In the genomic region with DNA sequence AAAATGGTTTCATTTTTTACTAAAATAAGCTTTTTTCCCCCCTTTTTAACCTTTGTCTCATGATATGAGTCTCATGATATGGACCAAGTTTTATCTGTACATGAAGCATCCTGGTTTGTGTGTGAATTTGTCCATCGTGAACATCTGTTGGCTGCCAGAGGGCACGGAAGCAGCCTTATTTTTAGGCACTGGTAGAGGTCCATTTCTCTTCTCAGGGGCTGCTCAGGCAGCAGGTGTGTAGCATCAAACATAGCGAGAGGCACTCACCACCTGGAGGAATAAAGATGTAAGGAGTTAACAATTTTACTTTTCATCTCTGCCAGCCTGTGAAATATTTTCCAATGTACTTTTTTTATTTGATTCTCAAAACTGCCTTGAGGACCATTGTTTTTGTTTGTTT, we compare ENCODE assay signal across 10 cellular contexts.
DNase-seq lines count a peak whose midpoint lies in the region; ATAC-seq and TF ChIP-seq lines count a peak whose summit lies in the region.
"Had no signal": no experiment of that assay in that cellular context is flagged by ENCODE, and none has a peak within 500 bp of the region (broad histone marks: within the 10 kb centered on the region; RNA-seq: fewer than 3 reads in every experiment).

No MANE protein-coding gene starts in this region.

- DNase-seq in trophoblast cell (no peak), SJCRH30 (no peak), iPS-NIHi11 (ENCODE audit: low spot score) (no peak), GM20000 (ENCODE audit: low spot score) (no peak)
- no peak for DNase-seq in activated effector memory CD4-positive, alpha-beta T cell treated with Interleukin-2 at 50 U/mL for 16 hours
- DNase-seq: gastrocnemius medialis, NCI-H524 treated with DMSO at 0.1 percent for 48 hours had no signal

- peak overlapping the region; percentile 79 for H2BK12ac ChIP-seq in trophoblast cell (ENCODE audit: low read length)

- peaks cover 2% of the 10 kb centered on the region for H3K79me2 ChIP-seq in trophoblast cell (ENCODE audit: control insufficient read depth, insufficient read depth, low read length, poor library complexity)

- no peak overlapping the region for H3K18ac ChIP-seq in trophoblast cell (ENCODE audit: low read length)

- no peak overlapping the region for H3K4me2 ChIP-seq in trophoblast cell (ENCODE audit: low read length)

- peak overlapping the region; percentile 84 for H2AK5ac ChIP-seq in trophoblast cell (ENCODE audit: low read length)

- H3K9me3 ChIP-seq in trophoblast cell (ENCODE audit: insufficient read depth, low read depth, low read length) = peaks cover 4% of the 10 kb centered on the region
- no peaks in the 10 kb centered on the region for H3K9me3 ChIP-seq in SJCRH30 (replicated peaks)
- H3K9me3 ChIP-seq: gastrocnemius medialis had no signal

- H3K79me1 ChIP-seq in trophoblast cell (ENCODE audit: low read length) = peaks cover 9% of the 10 kb centered on the region

- H4K91ac ChIP-seq in trophoblast cell (ENCODE audit: low read depth, low read length) = peak overlapping the region; percentile 28

- H3K4me1 ChIP-seq in trophoblast cell (ENCODE audit: control insufficient read depth in 1 of 2, insufficient read depth in 2 of 2, low read length in 2 of 2) (peaks cover 5 to 9% of the 10 kb centered on the region in 2 experiments), SJCRH30 (no peaks in the 10 kb centered on the region)

- no peak overlapping the region for H3K4ac ChIP-seq in trophoblast cell (ENCODE audit: low read depth, low read length)

- H3K36me3 ChIP-seq in trophoblast cell (ENCODE audit: control insufficient read depth in 1 of 2, insufficient read depth in 2 of 2, low read length in 2 of 2) (peaks cover 0 to 2% of the 10 kb centered on the region in 2 experiments), SJCRH30 (no peaks in the 10 kb centered on the region)
- H3K36me3 ChIP-seq: gastrocnemius medialis had no signal

- no CpG with 5 or more reads among the region's 3 CpGs for WGBS in trophoblast cell (ENCODE audit: extremely low coverage, insufficient coverage, insufficient read length)

- H4K12ac ChIP-seq in trophoblast cell (ENCODE audit: low read depth, low read length) = no peak overlapping the region

- H4K8ac ChIP-seq in trophoblast cell (ENCODE audit: low read depth, low read length) = peak overlapping the region; percentile 16

- no peak overlapping the region for H2AFZ ChIP-seq in trophoblast cell (ENCODE audit: insufficient read depth, low read length, poor library complexity)

- TF ChIP-seq CTCF in GM20000 (IDR thresholded peaks at IDR 0.05; ENCODE audit: extremely low read depth, missing control alignments) = no peak

- H3K27ac ChIP-seq in trophoblast cell (ENCODE audit: low read depth, low read length) (no peak overlapping the region), SJCRH30 (no peak overlapping the region)
- H3K27ac ChIP-seq: gastrocnemius medialis had no signal

- peak; percentile 57 for ATAC-seq in GM18873 (IDR thresholded peaks at IDR 0.05; ENCODE audit: low FRiP score, unreplicated experiment)
- ATAC-seq in GM21619 (IDR thresholded peaks at IDR 0.05; ENCODE audit: unreplicated experiment) = peak; percentile 62
- peak; percentile 42 for ATAC-seq in HG03558 (IDR thresholded peaks at IDR 0.05; ENCODE audit: extremely low read depth, unreplicated experiment)
- ATAC-seq: gastrocnemius medialis had no signal

- no peak overlapping the region for H3K14ac ChIP-seq in trophoblast cell (ENCODE audit: low read length)

- no peak overlapping the region for H3K23ac ChIP-seq in trophoblast cell (ENCODE audit: low read length)

- H3K4me3 ChIP-seq in trophoblast cell (ENCODE audit: low read depth, low read length) (no peak overlapping the region), SJCRH30 (no peak overlapping the region)
- H3K4me3 ChIP-seq: gastrocnemius medialis had no signal

- peak overlapping the region; percentile 53 for H2BK120ac ChIP-seq in trophoblast cell (ENCODE audit: insufficient read depth, low read length, poor library complexity)

- H3K27me3 ChIP-seq in trophoblast cell (ENCODE audit: insufficient read depth, low read length) (no peaks in the 10 kb centered on the region), SJCRH30 (no peaks in the 10 kb centered on the region)
- H3K27me3 ChIP-seq: gastrocnemius medialis had no signal

- H3K9ac ChIP-seq in trophoblast cell (ENCODE audit: low read length) = no peak overlapping the region

- no peak overlapping the region for H2BK5ac ChIP-seq in trophoblast cell (ENCODE audit: low read depth, low read length, poor library complexity)
